13 cellular contexts compared by ENCODE assay signal in genomic region chr1:171611306-171611705, GRCh38.
"Had no signal": no experiment of that assay in that cellular context is flagged by ENCODE, and none has a peak within 500 bp of the region (broad histone marks: within the 10 kb centered on the region; RNA-seq: fewer than 3 reads in every experiment).

No MANE protein-coding gene starts in this region.

- H3K36me3 ChIP-seq: brain microvascular endothelial cell, gastroesophageal sphincter, left ventricle myocardium inferior, sigmoid colon had no signal

- DNase-seq: activated CD4-positive, alpha-beta T cell treated with anti-CD3 and anti-CD28 coated beads, Interleukin-2, amount 10 ng/mL, durations not matched to agents 7 days and 5 days; activated CD4-positive, CD25-positive, alpha-beta regulatory T cell; activated naive CD4-positive, alpha-beta T cell treated with anti-CD3 and anti-CD28 coated beads, Interleukin-2, amount 50 U/mL, for 16 hours; amniotic stem cell; brain microvascular endothelial cell; endodermal cell; left ventricle myocardium inferior; nephron progenitor cell; sigmoid colon; stimulated activated CD4-positive, alpha-beta T cell treated with anti-CD3 and anti-CD28 coated beads, Interleukin-15, amount 100 ng/mL, for 24 hours; stimulated activated CD4-positive, alpha-beta T cell treated with anti-CD3 and anti-CD28 coated beads, Interleukin-4, amount 100 ng/mL, for 4 hours; stimulated activated naive CD8-positive, alpha-beta T cell treated with anti-CD3 and anti-CD28 coated beads, Interleukin-15, amount 100 ng/mL, for 72 hours had no signal

- H3K4me3 ChIP-seq: gastroesophageal sphincter, left ventricle myocardium inferior, sigmoid colon had no signal

- H3K27me3 ChIP-seq: brain microvascular endothelial cell, gastroesophageal sphincter, sigmoid colon had no signal

- H3K9me3 ChIP-seq: gastroesophageal sphincter, left ventricle myocardium inferior, sigmoid colon had no signal

- H3K4me1 ChIP-seq: gastroesophageal sphincter, left ventricle myocardium inferior, sigmoid colon had no signal

- H3K27ac ChIP-seq: brain microvascular endothelial cell, gastroesophageal sphincter, left ventricle myocardium inferior, sigmoid colon had no signal

- ATAC-seq: gastroesophageal sphincter; stimulated activated naive CD8-positive, alpha-beta T cell treated with anti-CD3 and anti-CD28 coated beads, Interleukin-15, amount 100 ng/mL, for 72 hours had no signal
